7 cellular contexts compared by ENCODE assay signal in genomic region chr22:37559901-37560681, GRCh38. TPM values are rescaled to one million over a fixed set of nuclear protein-coding genes. Genes with fewer than 3 reads are reported as not detected.
DNase-seq lines count a peak whose midpoint lies in the region; ATAC-seq and TF ChIP-seq lines count a peak whose summit lies in the region.

Gene CDC42EP1 (plus strand): TSS chr22:37560480. CDS start chr22:37566350, 5,870 bp downstream.

- peaks cover 14% of the 10 kb centered on the region for H3K4me1 Mint-ChIP-seq in activated T-cell treated with anti-CD3 and anti-CD28 coated beads, Interleukin-2, amount 50 U/mL, for 4 hours (ENCODE audit: low read depth)

- H3K27ac ChIP-seq in neural cell (ENCODE audit: low read length) = no peak within 1 kb of the TSS

- no peaks in the 10 kb centered on the region for H3K36me3 ChIP-seq in neural cell (ENCODE audit: insufficient read depth, low read length)

- H3K9ac ChIP-seq in neural cell (ENCODE audit: low read length) = no peak within 1 kb of the TSS

- no peaks in the 10 kb centered on the region for H3F3A ChIP-seq in neural cell (ENCODE audit: insufficient read depth, low read length, poor library complexity, severe bottlenecking)

- no peak for TF ChIP-seq CTCF in neural cell (IDR thresholded peaks at IDR 0.05; ENCODE audit: poor library complexity, severe bottlenecking)

- no peak within 1 kb of the TSS for H3K4me2 ChIP-seq in neural cell (ENCODE audit: low read length)

- no peak for TF ChIP-seq EP300 in neural cell (conservative IDR thresholded peaks at IDR 0.05; ENCODE audit: poor library complexity, severe bottlenecking)

- peak; percentile 32 to 46 for ATAC-seq in activated T-cell treated with anti-CD3 and anti-CD28 coated beads, Interleukin-2, amount 50 U/mL, for 4 hours
- no peak for ATAC-seq in GM21360 (IDR thresholded peaks at IDR 0.05; ENCODE audit: unreplicated experiment)

- H3K4me3 ChIP-seq in neural cell (ENCODE audit: low read length) = peak within 1 kb of the TSS; percentile 57

- H3K36me3 Mint-ChIP-seq in activated T-cell treated with anti-CD3 and anti-CD28 coated beads, Interleukin-2, amount 50 U/mL, for 4 hours (ENCODE audit: insufficient read depth) = no peaks in the 10 kb centered on the region

- no peaks in the 10 kb centered on the region for H3K79me2 ChIP-seq in neural cell (replicated peaks; ENCODE audit: insufficient read depth, low read length)

- H3K27me3 Mint-ChIP-seq in activated T-cell treated with anti-CD3 and anti-CD28 coated beads, Interleukin-2, amount 50 U/mL, for 4 hours (ENCODE audit: low read depth) = peaks cover 56% of the 10 kb centered on the region

- DNase-seq in HCEC 1CT (peak; percentile 54), glomerular endothelial cell (ENCODE audit: extremely low read depth, low read depth, low spot score) (no peak), NCI-H345 (lab: John Stamatoyannopoulos, UW) (no peak), NOMO-1 treated with dmso at 0.1 percent for 144 hours (lab: John Stamatoyannopoulos, UW; ENCODE audit: unreplicated experiment) (no peak)
- DNase-seq in activated T-cell treated with anti-CD3 and anti-CD28 coated beads, Interleukin-2, amount 50 U/mL, for 4 hours = no peak

- no peaks in the 10 kb centered on the region for H3K9me3 ChIP-seq in neural cell (ENCODE audit: low read length)

- H3K4me3 Mint-ChIP-seq in activated T-cell treated with anti-CD3 and anti-CD28 coated beads, Interleukin-2, amount 50 U/mL, for 4 hours = peak within 1 kb of the TSS; percentile 60

- H3K27me3 ChIP-seq in neural cell (ENCODE audit: insufficient read depth, low read depth, low read length) = peaks cover 31% of the 10 kb centered on the region

- H2AFZ ChIP-seq in neural cell (ENCODE audit: low read depth, low read length) = no peak within 1 kb of the TSS

- H3K9me2 ChIP-seq in neural cell (ENCODE audit: insufficient read depth, low read length) = no peaks in the 10 kb centered on the region

- TF ChIP-seq RAD21 in neural cell (conservative IDR thresholded peaks at IDR 0.05) = no peak

- no peaks in the 10 kb centered on the region for H4K20me1 ChIP-seq in neural cell (ENCODE audit: insufficient read depth)

- H3K9me3 Mint-ChIP-seq in activated T-cell treated with anti-CD3 and anti-CD28 coated beads, Interleukin-2, amount 50 U/mL, for 4 hours = no peaks in the 10 kb centered on the region

TF ChIP-seq in neural cell, 6 proteins besides CTCF, POLR2A, EP300 and RAD21:
- TF ChIP-seq TAF1 (IDR thresholded peaks at IDR 0.05; ENCODE audit: low read depth) (no peak), EZH2 (IDR thresholded peaks at IDR 0.05; ENCODE audit: borderline replicate concordance, insufficient read depth, low read length, poor library complexity, severe bottlenecking) (peak; percentile 60), POLR2AphosphoS5 (IDR thresholded peaks at IDR 0.05) (no peak), MXI1 (conservative IDR thresholded peaks at IDR 0.05; ENCODE audit: poor library complexity, severe bottlenecking) (no peak)

RNA-seq across cellular contexts. Expression of gene CDC42EP1, which starts in this region (rescaled TPM):
- total RNA-seq in activated T-cell treated with anti-CD3 and anti-CD28 coated beads, Interleukin-2, amount 50 U/mL, for 4 hours = under 1 TPM; 0.13 to 0.42 (median 0.35) TPM
- total RNA-seq in glomerular endothelial cell = 89.3 and 120 TPM in 2 replicates
- polyA plus RNA-seq in neural cell = 0.24 TPM in 1 of 2 replicates, not detected in the other
- polyA minus RNA-seq in neural cell = not detected in 2 replicates

Comparison
In these comparisons a context has a peak if more than half of its experiments do, and no peak if none do; other contexts are left out.
1. RNA of gene CDC42EP1 (total RNA-seq): 89.3 to 120 TPM in glomerular endothelial cell; 0.13 to 0.42 TPM in activated T-cell treated with anti-CD3 and anti-CD28 coated beads, Interleukin-2, amount 50 U/mL, for 4 hours; every median in the first group is over 10 times any median in the second.
2. Peak in ATAC-seq in activated T-cell treated with anti-CD3 and anti-CD28 coated beads, Interleukin-2, amount 50 U/mL, for 4 hours; RNA of the gene not detected or under 1 TPM.